In the genomic region with DNA sequence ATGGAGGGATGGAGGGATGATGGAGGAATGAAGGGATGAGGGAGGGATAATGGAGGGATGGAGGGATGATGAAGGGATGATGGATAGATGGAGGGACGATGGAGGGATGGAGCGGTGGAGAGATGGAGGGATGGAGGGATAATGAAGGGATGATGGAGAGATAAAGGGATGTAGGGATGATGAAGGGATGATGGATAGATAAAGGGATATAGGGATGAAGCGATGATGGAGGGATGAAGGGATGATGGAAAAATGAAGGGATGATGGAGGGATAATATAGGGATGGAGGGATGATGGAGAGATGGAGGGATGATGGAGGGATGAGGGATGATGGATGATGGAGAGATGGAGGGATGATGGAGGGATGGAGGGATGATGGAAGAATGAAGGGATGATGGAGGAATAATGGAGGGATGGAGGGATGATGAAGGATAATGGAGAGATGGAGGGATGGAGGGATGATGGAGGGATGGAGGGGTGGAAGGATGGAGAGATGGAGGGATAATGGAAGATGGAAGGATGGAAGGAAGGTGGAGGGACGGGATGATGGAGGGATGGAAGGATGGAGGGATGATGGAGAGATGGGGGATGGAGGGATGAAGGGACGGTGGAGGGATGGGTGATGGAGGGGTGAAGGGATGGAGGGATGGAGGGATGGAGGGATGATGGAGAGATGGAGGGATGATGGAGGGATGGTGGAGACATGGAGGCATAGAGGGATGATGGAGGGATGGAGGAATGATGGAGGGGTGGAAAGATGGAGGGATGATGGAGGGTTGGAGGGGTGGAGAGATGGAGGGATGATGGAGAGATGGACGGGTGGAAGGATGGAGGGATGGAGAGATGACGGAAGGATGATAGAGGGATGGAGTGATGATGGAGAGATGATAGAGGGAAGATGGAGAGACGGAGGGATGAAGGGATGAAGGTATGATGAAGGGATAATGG, we compare ENCODE assay signal across 1 cellular context.
TF ChIP-seq lines count a peak whose summit lies in the region.

No MANE protein-coding gene starts in this region.

TF ChIP-seq in WTC11, 78 proteins besides CTCF, POLR2A, EP300 and RAD21 (continued from another document):
- TF ChIP-seq, protein P1, sequence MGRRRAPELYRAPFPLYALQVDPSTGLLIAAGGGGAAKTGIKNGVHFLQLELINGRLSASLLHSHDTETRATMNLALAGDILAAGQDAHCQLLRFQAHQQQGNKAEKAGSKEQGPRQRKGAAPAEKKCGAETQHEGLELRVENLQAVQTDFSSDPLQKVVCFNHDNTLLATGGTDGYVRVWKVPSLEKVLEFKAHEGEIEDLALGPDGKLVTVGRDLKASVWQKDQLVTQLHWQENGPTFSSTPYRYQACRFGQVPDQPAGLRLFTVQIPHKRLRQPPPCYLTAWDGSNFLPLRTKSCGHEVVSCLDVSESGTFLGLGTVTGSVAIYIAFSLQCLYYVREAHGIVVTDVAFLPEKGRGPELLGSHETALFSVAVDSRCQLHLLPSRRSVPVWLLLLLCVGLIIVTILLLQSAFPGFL (CRISPR knock-in tag; IDR thresholded peaks at IDR 0.05; ENCODE audit: borderline replicate concordance): no peak
- TF ChIP-seq MYBL2 (CRISPR knock-in tag; IDR thresholded peaks at IDR 0.05) (no peak), TP53 (CRISPR knock-in tag; IDR thresholded peaks at IDR 0.05) (no peak), NR3C1 (CRISPR knock-in tag; conservative IDR thresholded peaks at IDR 0.05; ENCODE audit: low read depth) (no peak)
- TF ChIP-seq, protein P2, sequence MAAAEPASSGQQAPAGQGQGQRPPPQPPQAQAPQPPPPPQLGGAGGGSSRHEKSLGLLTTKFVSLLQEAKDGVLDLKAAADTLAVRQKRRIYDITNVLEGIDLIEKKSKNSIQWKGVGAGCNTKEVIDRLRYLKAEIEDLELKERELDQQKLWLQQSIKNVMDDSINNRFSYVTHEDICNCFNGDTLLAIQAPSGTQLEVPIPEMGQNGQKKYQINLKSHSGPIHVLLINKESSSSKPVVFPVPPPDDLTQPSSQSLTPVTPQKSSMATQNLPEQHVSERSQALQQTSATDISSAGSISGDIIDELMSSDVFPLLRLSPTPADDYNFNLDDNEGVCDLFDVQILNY (CRISPR knock-in tag; IDR thresholded peaks at IDR 0.05): no peak
- TF ChIP-seq, protein P3, sequence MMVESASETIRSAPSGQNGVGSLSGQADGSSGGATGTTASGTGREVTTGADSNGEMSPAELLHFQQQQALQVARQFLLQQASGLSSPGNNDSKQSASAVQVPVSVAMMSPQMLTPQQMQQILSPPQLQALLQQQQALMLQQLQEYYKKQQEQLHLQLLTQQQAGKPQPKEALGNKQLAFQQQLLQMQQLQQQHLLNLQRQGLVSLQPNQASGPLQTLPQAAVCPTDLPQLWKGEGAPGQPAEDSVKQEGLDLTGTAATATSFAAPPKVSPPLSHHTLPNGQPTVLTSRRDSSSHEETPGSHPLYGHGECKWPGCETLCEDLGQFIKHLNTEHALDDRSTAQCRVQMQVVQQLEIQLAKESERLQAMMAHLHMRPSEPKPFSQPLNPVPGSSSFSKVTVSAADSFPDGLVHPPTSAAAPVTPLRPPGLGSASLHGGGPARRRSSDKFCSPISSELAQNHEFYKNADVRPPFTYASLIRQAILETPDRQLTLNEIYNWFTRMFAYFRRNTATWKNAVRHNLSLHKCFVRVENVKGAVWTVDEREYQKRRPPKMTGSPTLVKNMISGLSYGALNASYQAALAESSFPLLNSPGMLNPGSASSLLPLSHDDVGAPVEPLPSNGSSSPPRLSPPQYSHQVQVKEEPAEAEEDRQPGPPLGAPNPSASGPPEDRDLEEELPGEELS (CRISPR knock-in tag; IDR thresholded peaks at IDR 0.05): no peak
- TF ChIP-seq, protein P4, sequence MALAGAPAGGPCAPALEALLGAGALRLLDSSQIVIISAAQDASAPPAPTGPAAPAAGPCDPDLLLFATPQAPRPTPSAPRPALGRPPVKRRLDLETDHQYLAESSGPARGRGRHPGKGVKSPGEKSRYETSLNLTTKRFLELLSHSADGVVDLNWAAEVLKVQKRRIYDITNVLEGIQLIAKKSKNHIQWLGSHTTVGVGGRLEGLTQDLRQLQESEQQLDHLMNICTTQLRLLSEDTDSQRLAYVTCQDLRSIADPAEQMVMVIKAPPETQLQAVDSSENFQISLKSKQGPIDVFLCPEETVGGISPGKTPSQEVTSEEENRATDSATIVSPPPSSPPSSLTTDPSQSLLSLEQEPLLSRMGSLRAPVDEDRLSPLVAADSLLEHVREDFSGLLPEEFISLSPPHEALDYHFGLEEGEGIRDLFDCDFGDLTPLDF (CRISPR knock-in tag; IDR thresholded peaks at IDR 0.05): no peak
